Comparison of ENCODE assay signal across 10 cellular contexts in the genomic region with DNA sequence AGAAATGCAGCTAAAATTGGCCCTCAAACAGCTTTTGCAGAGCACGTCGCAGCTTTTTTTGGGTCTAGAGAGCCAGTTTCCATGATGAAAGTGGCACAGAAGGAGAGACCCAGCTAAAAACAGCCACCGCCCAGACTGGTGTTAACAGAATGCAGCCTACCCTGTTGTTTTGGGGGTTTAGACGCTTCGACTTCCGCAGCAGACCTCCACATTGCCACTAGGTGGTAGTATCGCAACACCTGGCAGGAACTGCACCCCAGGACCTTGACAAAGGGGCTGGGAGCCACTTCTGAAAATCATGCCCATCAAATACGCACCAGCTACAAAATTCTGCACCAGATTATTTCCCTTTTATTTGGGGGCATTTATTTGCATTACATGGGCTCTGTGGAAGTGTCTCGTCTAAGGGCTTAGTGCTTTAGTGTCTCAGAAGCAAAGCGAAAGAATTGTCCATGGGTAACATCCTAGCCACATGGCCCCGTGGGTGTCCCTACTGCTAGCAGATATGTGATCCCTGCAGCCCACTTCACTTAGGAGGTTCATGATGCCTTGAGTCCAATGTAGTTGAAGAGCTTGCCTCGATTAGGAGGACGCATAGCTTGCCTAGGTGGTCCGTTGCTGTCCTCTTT.
DNase-seq lines count a peak whose midpoint lies in the region; ATAC-seq, FAIRE-seq and TF ChIP-seq lines count a peak whose summit lies in the region.
"Had no signal": no experiment of that assay in that cellular context is flagged by ENCODE, and none has a peak within 500 bp of the region (broad histone marks: within the 10 kb centered on the region; RNA-seq: fewer than 3 reads in every experiment).

No MANE protein-coding gene starts in this region.

- no peaks in the 10 kb centered on the region for H3K4me1 Mint-ChIP-seq in astrocyte (ENCODE audit: low read depth, unreplicated experiment)

- TF ChIP-seq POLR2A in GM12892 (IDR thresholded peaks at IDR 0.05; ENCODE audit: low read depth, low read length): no peak

- no peak overlapping the region for H3K4me2 ChIP-seq in astrocyte (ENCODE audit: low read length)

- H2AFZ ChIP-seq in astrocyte (ENCODE audit: low read depth, low read length): no peak overlapping the region

- H3K27ac Mint-ChIP-seq in astrocyte (ENCODE audit: unreplicated experiment): no peak overlapping the region
- H3K27ac Mint-ChIP-seq: IgD-negative memory B cell had no signal

- H3K27ac ChIP-seq in astrocyte (ENCODE audit: low read depth, low read length) (no peak overlapping the region), substantia nigra (ENCODE audit: low read depth, low read length, poor library complexity, severe bottlenecking) (no peak overlapping the region)

- H3K27me3 Mint-ChIP-seq in astrocyte (ENCODE audit: low read depth, unreplicated experiment): peaks cover 52% of the 10 kb centered on the region

- no peaks in the 10 kb centered on the region for H3K79me2 ChIP-seq in astrocyte (ENCODE audit: insufficient read depth, low read length)

- H3K36me3 ChIP-seq in astrocyte (ENCODE audit: insufficient read depth, low read length): no peaks in the 10 kb centered on the region

- FAIRE-seq in GM12892 (lab: Jason Lieb, UNC) (no peak), astrocyte (lab: Jason Lieb, UNC) (no peak)
- FAIRE-seq: islet of Langerhans had no signal

- H3K4me3 Mint-ChIP-seq in astrocyte (ENCODE audit: unreplicated experiment): no peak overlapping the region
- H3K4me3 Mint-ChIP-seq: IgD-negative memory B cell had no signal

- no peaks in the 10 kb centered on the region for H3K4me1 ChIP-seq in astrocyte (ENCODE audit: insufficient read depth, low read length)

- ATAC-seq in GM21390 (IDR thresholded peaks at IDR 0.05; ENCODE audit: unreplicated experiment) (no peak), HG02885 (IDR thresholded peaks at IDR 0.05; ENCODE audit: poor library complexity, unreplicated experiment) (no peak)

- no peaks in the 10 kb centered on the region for H3K27me3 ChIP-seq in astrocyte (ENCODE audit: insufficient read depth, low read length)

- H3K9me3 Mint-ChIP-seq in astrocyte (ENCODE audit: unreplicated experiment): no peaks in the 10 kb centered on the region

- H4K20me1 ChIP-seq in astrocyte (ENCODE audit: insufficient read depth, low read length): no peaks in the 10 kb centered on the region

- no peak overlapping the region for H3K4me3 ChIP-seq in astrocyte (ENCODE audit: insufficient read depth, low read depth, low read length)

- no peaks in the 10 kb centered on the region for H3K36me3 Mint-ChIP-seq in astrocyte (ENCODE audit: low read depth, unreplicated experiment)
- H3K36me3 Mint-ChIP-seq: IgD-negative memory B cell had no signal

- DNase-seq in Ammon's horn (ENCODE audit: low spot score) (peak; percentile 78), GM12892 (ENCODE audit: insufficient read length) (peak; percentile 37), NCI-H1694 (lab: John Stamatoyannopoulos, UW) (peak; percentile 4), astrocyte (ENCODE audit: low read depth) (peak; percentile 2), iPS-NIHi11 (ENCODE audit: low spot score) (peak; percentile 79), substantia nigra (lab: John Stamatoyannopoulos, UW) (peak in 40 of 49 donors; percentile 0 to 63 (median 18))

- H3K9me3 ChIP-seq in astrocyte (ENCODE audit: insufficient read depth, low read depth, low read length): no peaks in the 10 kb centered on the region

- peak; percentile 58 for TF ChIP-seq CTCF in astrocyte (IDR thresholded peaks at IDR 0.05; ENCODE audit: insufficient read depth, low read depth, low read length)

- no peak overlapping the region for H3K9ac ChIP-seq in astrocyte (ENCODE audit: low read length)

Comparison
In these comparisons a context has a peak if more than half of its experiments do, and no peak if none do; other contexts are left out.
1. DNase-seq: peak in every context shown above with its lines; median percentile 79 in iPS-NIHi11; 78 in Ammon's horn; 37 in GM12892; 18 in substantia nigra; 4 in NCI-H1694; 2 in astrocyte.